1 cellular context compared by ENCODE assay signal in the genomic region with DNA sequence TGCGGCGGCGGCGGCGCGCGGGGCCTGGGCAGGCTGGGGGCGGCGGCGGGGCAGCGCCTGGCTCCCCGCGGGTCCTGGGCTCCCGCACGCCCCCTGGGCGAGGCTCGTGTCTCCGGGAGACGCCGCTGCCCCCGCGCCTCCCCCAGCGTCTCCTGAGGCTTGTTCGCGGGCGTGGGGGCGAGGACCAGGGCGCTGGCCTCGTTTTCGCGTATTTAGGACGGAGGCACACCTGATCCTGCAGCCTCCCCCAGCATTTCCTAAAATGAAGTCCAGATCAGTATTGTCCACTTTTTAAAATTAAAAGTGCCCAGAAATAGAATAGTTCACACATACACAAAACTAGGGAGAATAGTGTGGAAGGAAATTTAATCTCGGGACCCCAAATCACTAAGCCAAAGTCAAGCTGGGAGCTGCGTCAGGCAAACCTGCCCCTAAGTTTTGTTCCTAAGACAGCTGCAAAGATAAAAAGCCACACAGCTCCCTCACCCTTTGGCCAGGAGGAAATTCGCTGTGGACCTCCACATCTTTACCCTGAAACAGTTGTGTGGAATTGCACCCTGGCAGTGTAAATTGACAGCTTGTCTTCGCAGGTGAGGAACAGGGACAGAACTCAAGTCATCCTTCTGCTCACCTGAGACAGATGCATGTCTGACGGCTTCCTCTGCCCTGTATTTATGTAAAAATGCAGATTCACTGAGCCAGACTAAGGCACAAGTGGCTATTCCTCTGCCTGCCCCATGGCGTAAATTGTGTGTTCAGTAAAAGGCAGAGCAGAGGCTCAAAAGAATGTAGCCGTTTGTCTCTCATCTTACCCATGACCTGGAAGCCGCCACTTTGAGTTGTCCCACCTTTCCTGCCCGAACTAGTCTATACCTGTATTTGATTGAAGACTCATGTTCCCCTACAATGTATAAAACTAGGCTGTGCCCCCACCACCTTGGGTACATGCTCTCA.
TF ChIP-seq lines count a peak whose summit lies in the region.

No MANE protein-coding gene starts in this region.

TF ChIP-seq in K562, 482 proteins besides CTCF, POLR2A, EP300 and RAD21 (continued from another document and continues in another):
- TF ChIP-seq, protein P1, sequence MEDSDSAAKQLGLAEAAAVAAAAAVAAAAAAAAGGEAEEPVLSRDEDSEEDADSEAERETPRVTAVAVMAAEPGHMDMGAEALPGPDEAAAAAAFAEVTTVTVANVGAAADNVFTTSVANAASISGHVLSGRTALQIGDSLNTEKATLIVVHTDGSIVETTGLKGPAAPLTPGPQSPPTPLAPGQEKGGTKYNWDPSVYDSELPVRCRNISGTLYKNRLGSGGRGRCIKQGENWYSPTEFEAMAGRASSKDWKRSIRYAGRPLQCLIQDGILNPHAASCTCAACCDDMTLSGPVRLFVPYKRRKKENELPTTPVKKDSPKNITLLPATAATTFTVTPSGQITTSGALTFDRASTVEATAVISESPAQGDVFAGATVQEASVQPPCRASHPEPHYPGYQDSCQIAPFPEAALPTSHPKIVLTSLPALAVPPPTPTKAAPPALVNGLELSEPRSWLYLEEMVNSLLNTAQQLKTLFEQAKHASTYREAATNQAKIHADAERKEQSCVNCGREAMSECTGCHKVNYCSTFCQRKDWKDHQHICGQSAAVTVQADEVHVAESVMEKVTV (CRISPR knock-in tag; IDR thresholded peaks at IDR 0.05) = no peak
- no peak for TF ChIP-seq ETV1 (tag; conservative IDR thresholded peaks at IDR 0.05; ENCODE audit: low read depth)
- TF ChIP-seq NFATC3 (IDR thresholded peaks at IDR 0.05) = no peak
- TF ChIP-seq, protein P2, sequence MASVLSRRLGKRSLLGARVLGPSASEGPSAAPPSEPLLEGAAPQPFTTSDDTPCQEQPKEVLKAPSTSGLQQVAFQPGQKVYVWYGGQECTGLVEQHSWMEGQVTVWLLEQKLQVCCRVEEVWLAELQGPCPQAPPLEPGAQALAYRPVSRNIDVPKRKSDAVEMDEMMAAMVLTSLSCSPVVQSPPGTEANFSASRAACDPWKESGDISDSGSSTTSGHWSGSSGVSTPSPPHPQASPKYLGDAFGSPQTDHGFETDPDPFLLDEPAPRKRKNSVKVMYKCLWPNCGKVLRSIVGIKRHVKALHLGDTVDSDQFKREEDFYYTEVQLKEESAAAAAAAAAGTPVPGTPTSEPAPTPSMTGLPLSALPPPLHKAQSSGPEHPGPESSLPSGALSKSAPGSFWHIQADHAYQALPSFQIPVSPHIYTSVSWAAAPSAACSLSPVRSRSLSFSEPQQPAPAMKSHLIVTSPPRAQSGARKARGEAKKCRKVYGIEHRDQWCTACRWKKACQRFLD (CRISPR knock-in tag; IDR thresholded peaks at IDR 0.05) = peak; percentile 4; the same call in 1 of the 2 replicates
- TF ChIP-seq, protein P3, sequence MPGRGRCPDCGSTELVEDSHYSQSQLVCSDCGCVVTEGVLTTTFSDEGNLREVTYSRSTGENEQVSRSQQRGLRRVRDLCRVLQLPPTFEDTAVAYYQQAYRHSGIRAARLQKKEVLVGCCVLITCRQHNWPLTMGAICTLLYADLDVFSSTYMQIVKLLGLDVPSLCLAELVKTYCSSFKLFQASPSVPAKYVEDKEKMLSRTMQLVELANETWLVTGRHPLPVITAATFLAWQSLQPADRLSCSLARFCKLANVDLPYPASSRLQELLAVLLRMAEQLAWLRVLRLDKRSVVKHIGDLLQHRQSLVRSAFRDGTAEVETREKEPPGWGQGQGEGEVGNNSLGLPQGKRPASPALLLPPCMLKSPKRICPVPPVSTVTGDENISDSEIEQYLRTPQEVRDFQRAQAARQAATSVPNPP (IDR thresholded peaks at IDR 0.05; ENCODE audit: borderline replicate concordance, insufficient read depth, insufficient read length) = no peak
- TF ChIP-seq SRSF9 (IDR thresholded peaks at IDR 0.05; ENCODE audit: borderline replicate concordance, low read depth, low read length) = no peak
- TF ChIP-seq EZH2 (IDR thresholded peaks at IDR 0.05; ENCODE audit: borderline replicate concordance, low read depth, low read length) = no peak
- TF ChIP-seq, protein P4, sequence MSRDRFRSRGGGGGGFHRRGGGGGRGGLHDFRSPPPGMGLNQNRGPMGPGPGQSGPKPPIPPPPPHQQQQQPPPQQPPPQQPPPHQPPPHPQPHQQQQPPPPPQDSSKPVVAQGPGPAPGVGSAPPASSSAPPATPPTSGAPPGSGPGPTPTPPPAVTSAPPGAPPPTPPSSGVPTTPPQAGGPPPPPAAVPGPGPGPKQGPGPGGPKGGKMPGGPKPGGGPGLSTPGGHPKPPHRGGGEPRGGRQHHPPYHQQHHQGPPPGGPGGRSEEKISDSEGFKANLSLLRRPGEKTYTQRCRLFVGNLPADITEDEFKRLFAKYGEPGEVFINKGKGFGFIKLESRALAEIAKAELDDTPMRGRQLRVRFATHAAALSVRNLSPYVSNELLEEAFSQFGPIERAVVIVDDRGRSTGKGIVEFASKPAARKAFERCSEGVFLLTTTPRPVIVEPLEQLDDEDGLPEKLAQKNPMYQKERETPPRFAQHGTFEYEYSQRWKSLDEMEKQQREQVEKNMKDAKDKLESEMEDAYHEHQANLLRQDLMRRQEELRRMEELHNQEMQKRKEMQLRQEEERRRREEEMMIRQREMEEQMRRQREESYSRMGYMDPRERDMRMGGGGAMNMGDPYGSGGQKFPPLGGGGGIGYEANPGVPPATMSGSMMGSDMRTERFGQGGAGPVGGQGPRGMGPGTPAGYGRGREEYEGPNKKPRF (IDR thresholded peaks at IDR 0.05; ENCODE audit: low read depth, low read length) = no peak
- TF ChIP-seq HNRNPL (IDR thresholded peaks at IDR 0.05; ENCODE audit: low read depth, low read length) = 0 out of 2 replicates have a peak, but pooled peaks have one; percentile 6
- no peak for TF ChIP-seq ZNF561 (CRISPR knock-in tag; conservative IDR thresholded peaks at IDR 0.05)
- TF ChIP-seq DNMT1 (IDR thresholded peaks at IDR 0.05) = no peak
- no peak for TF ChIP-seq ZEB2 (IDR thresholded peaks at IDR 0.05)
- no peak for TF ChIP-seq DPF2 (IDR thresholded peaks at IDR 0.05)
- TF ChIP-seq, protein P5, sequence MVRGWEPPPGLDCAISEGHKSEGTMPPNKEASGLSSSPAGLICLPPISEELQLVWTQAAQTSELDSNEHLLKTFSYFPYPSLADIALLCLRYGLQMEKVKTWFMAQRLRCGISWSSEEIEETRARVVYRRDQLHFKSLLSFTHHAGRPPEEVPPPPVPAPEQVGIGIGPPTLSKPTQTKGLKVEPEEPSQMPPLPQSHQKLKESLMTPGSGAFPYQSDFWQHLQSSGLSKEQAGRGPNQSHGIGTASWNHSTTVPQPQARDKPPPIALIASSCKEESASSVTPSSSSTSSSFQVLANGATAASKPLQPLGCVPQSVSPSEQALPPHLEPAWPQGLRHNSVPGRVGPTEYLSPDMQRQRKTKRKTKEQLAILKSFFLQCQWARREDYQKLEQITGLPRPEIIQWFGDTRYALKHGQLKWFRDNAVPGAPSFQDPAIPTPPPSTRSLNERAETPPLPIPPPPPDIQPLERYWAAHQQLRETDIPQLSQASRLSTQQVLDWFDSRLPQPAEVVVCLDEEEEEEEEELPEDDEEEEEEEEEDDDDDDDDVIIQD (CRISPR knock-in tag; IDR thresholded peaks at IDR 0.05) = no peak
- TF ChIP-seq, protein P6, sequence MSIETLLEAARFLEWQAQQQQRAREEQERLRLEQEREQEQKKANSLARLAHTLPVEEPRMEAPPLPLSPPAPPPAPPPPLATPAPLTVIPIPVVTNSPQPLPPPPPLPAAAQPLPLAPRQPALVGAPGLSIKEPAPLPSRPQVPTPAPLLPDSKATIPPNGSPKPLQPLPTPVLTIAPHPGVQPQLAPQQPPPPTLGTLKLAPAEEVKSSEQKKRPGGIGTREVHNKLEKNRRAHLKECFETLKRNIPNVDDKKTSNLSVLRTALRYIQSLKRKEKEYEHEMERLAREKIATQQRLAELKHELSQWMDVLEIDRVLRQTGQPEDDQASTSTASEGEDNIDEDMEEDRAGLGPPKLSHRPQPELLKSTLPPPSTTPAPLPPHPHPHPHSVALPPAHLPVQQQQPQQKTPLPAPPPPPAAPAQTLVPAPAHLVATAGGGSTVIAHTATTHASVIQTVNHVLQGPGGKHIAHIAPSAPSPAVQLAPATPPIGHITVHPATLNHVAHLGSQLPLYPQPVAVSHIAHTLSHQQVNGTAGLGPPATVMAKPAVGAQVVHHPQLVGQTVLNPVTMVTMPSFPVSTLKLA (conservative IDR thresholded peaks at IDR 0.05) = no peak
- TF ChIP-seq MAFG (tag; conservative IDR thresholded peaks at IDR 0.05) = no peak
- TF ChIP-seq, protein P7, sequence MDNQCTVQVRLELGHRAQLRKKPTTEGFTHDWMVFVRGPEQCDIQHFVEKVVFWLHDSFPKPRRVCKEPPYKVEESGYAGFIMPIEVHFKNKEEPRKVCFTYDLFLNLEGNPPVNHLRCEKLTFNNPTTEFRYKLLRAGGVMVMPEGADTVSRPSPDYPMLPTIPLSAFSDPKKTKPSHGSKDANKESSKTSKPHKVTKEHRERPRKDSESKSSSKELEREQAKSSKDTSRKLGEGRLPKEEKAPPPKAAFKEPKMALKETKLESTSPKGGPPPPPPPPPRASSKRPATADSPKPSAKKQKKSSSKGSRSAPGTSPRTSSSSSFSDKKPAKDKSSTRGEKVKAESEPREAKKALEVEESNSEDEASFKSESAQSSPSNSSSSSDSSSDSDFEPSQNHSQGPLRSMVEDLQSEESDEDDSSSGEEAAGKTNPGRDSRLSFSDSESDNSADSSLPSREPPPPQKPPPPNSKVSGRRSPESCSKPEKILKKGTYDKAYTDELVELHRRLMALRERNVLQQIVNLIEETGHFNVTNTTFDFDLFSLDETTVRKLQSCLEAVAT (IDR thresholded peaks at IDR 0.05) = no peak
- TF ChIP-seq, protein P8, sequence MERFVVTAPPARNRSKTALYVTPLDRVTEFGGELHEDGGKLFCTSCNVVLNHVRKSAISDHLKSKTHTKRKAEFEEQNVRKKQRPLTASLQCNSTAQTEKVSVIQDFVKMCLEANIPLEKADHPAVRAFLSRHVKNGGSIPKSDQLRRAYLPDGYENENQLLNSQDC (CRISPR knock-in tag; IDR thresholded peaks at IDR 0.05) = no peak
- no peak for TF ChIP-seq NCOA1 (IDR thresholded peaks at IDR 0.05; ENCODE audit: low read depth)
- TF ChIP-seq CXXC5 (CRISPR knock-in tag; IDR thresholded peaks at IDR 0.05) = no peak
- no peak for TF ChIP-seq ZNF57 (CRISPR knock-in tag; IDR thresholded peaks at IDR 0.05)
- TF ChIP-seq BCL6 (CRISPR knock-in tag; IDR thresholded peaks at IDR 0.05) = no peak
- no peak for TF ChIP-seq ZNF165 (CRISPR knock-in tag; IDR thresholded peaks at IDR 0.05; ENCODE audit: borderline replicate concordance)
- TF ChIP-seq CREBBP (IDR thresholded peaks at IDR 0.05; ENCODE audit: low read depth, low read length) = no peak
- no peak for TF ChIP-seq SMARCA5 (IDR thresholded peaks at IDR 0.05)
- TF ChIP-seq TCF7L2 (IDR thresholded peaks at IDR 0.05; ENCODE audit: low read depth, low read length) = no peak
- TF ChIP-seq, protein P9, sequence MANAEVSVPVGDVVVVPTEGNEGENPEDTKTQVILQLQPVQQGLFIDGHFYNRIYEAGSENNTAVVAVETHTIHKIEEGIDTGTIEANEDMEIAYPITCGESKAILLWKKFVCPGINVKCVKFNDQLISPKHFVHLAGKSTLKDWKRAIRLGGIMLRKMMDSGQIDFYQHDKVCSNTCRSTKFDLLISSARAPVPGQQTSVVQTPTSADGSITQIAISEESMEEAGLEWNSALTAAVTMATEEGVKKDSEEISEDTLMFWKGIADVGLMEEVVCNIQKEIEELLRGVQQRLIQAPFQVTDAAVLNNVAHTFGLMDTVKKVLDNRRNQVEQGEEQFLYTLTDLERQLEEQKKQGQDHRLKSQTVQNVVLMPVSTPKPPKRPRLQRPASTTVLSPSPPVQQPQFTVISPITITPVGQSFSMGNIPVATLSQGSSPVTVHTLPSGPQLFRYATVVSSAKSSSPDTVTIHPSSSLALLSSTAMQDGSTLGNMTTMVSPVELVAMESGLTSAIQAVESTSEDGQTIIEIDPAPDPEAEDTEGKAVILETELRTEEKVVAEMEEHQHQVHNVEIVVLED (CRISPR knock-in tag; IDR thresholded peaks at IDR 0.05) = no peak
- no peak for TF ChIP-seq TFAM (CRISPR knock-in tag; conservative IDR thresholded peaks at IDR 0.05)
- no peak for TF ChIP-seq MCM5 (IDR thresholded peaks at IDR 0.05; ENCODE audit: low read depth)
- TF ChIP-seq, protein P10, sequence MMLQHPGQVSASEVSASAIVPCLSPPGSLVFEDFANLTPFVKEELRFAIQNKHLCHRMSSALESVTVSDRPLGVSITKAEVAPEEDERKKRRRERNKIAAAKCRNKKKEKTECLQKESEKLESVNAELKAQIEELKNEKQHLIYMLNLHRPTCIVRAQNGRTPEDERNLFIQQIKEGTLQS (IDR thresholded peaks at IDR 0.05) = no peak
- TF ChIP-seq, protein P10 (CRISPR knock-in tag; conservative IDR thresholded peaks at IDR 0.05) = 0 out of 2 replicates have a peak, but pooled peaks have one; percentile 47
- TF ChIP-seq, protein P11, sequence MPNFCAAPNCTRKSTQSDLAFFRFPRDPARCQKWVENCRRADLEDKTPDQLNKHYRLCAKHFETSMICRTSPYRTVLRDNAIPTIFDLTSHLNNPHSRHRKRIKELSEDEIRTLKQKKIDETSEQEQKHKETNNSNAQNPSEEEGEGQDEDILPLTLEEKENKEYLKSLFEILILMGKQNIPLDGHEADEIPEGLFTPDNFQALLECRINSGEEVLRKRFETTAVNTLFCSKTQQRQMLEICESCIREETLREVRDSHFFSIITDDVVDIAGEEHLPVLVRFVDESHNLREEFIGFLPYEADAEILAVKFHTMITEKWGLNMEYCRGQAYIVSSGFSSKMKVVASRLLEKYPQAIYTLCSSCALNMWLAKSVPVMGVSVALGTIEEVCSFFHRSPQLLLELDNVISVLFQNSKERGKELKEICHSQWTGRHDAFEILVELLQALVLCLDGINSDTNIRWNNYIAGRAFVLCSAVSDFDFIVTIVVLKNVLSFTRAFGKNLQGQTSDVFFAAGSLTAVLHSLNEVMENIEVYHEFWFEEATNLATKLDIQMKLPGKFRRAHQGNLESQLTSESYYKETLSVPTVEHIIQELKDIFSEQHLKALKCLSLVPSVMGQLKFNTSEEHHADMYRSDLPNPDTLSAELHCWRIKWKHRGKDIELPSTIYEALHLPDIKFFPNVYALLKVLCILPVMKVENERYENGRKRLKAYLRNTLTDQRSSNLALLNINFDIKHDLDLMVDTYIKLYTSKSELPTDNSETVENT (CRISPR knock-in tag; IDR thresholded peaks at IDR 0.05) = no peak
- TF ChIP-seq, protein P12, sequence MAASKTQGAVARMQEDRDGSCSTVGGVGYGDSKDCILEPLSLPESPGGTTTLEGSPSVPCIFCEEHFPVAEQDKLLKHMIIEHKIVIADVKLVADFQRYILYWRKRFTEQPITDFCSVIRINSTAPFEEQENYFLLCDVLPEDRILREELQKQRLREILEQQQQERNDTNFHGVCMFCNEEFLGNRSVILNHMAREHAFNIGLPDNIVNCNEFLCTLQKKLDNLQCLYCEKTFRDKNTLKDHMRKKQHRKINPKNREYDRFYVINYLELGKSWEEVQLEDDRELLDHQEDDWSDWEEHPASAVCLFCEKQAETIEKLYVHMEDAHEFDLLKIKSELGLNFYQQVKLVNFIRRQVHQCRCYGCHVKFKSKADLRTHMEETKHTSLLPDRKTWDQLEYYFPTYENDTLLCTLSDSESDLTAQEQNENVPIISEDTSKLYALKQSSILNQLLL (CRISPR knock-in tag; IDR thresholded peaks at IDR 0.05; ENCODE audit: borderline replicate concordance) = no peak
- TF ChIP-seq ZNF766 (CRISPR knock-in tag; conservative IDR thresholded peaks at IDR 0.05) = no peak
- TF ChIP-seq CHD4 (IDR thresholded peaks at IDR 0.05; ENCODE audit: insufficient read depth, insufficient replicate concordance, low read depth, low read length, poor library complexity, severe bottlenecking) = no peak
- TF ChIP-seq ZNF174 (CRISPR knock-in tag; IDR thresholded peaks at IDR 0.05) = no peak
- TF ChIP-seq ATF1 (CRISPR knock-in tag; IDR thresholded peaks at IDR 0.05) = no peak
- no peak for TF ChIP-seq ATF1 (tag; IDR thresholded peaks at IDR 0.05)
- TF ChIP-seq ZBED1 (IDR thresholded peaks at IDR 0.05) = no peak; the same call in 1 of the 2 replicates
